Comparison of ENCODE assay signal across 9 cellular contexts in genomic region chr12:52945389-52946232, GRCh38. TPM values are rescaled to one million over a fixed set of nuclear protein-coding genes. Genes with fewer than 3 reads are reported as not detected.
A peak's percentile ranks its signal among the peaks of the same experiment; 100 is the strongest.
DNase-seq lines count a peak whose midpoint lies in the region; ATAC-seq and TF ChIP-seq lines count a peak whose summit lies in the region.
"Had no signal": no experiment of that assay in that cellular context is flagged by ENCODE, and none has a peak within 500 bp of the region (broad histone marks: within the 10 kb centered on the region; RNA-seq: fewer than 3 reads in every experiment).

No MANE protein-coding gene starts in this region.

- WGBS in transverse colon (ENCODE audit: low coverage in 1 of 2), 2 donors, result 38 to 51% methylated on average over 6 to 13 of the region's 13 CpGs

- no peaks in the 10 kb centered on the region for H3K9me3 Mint-ChIP-seq in naive thymus-derived CD4-positive, alpha-beta T cell

- TF ChIP-seq CTCF in transverse colon (IDR thresholded peaks at IDR 0.05), result no peak

- H3K36me3 Mint-ChIP-seq in naive thymus-derived CD4-positive, alpha-beta T cell, result no peaks in the 10 kb centered on the region

- H3K4me1 ChIP-seq in transverse colon, result peaks cover 8 to 34% (median 11%) of the 10 kb centered on the region in 4 donors
- H3K4me1 ChIP-seq in naive thymus-derived CD4-positive, alpha-beta T cell (ENCODE audit: control insufficient read depth in 2 of 2, insufficient read depth in 2 of 2, low read length in 2 of 2), result peaks cover 0 to 5% of the 10 kb centered on the region in 2 donors

- DNase-seq in HT-29 (ENCODE audit: low spot score), result peak; percentile 96
- DNase-seq in astrocyte of the hippocampus (ENCODE audit: low read depth, low spot score), result peak; percentile 79
- peak; percentile 74 for DNase-seq in iris pigment epithelial cell (ENCODE audit: low read depth)
- peak; percentile 44 for DNase-seq in transverse colon
- DNase-seq in naive thymus-derived CD4-positive, alpha-beta T cell, result no peak
- DNase-seq in NCI-H2227 (lab: John Stamatoyannopoulos, UW; ENCODE audit: unreplicated experiment), result no peak
- DNase-seq: activated CD4-positive, alpha-beta T cell treated with anti-CD3 and anti-CD28 coated beads for 48 hours had no signal

- peak overlapping the region in 2 of 4 donors; percentile 19 to 26 for H3K27ac ChIP-seq in transverse colon
- no peak overlapping the region for H3K27ac ChIP-seq in naive thymus-derived CD4-positive, alpha-beta T cell (ENCODE audit: low read depth, low read length)
- H3K27ac ChIP-seq: ascending aorta had no signal

- TF ChIP-seq POLR2A in transverse colon (IDR thresholded peaks at IDR 0.05), result no peak

- no peak overlapping the region for H3K4me3 ChIP-seq in transverse colon
- H3K4me3 ChIP-seq in naive thymus-derived CD4-positive, alpha-beta T cell (ENCODE audit: low read length), result no peak overlapping the region
- H3K4me3 ChIP-seq: ascending aorta had no signal

- in situ Hi-C loops in transverse colon (cut with MboI; ENCODE audit: low pct_ligation_motif_present in 1 of 4, low pct_unique_long_range_greater_than_20kb in 1 of 4, low sequenced_read_pairs in 3 of 4), result no loop called here

- no peaks in the 10 kb centered on the region for H3K36me3 ChIP-seq in transverse colon
- H3K36me3 ChIP-seq in naive thymus-derived CD4-positive, alpha-beta T cell (ENCODE audit: control insufficient read depth in 2 of 3, insufficient read depth in 3 of 3, low read length in 3 of 3), result no peaks in the 10 kb centered on the region
- H3K36me3 ChIP-seq: ascending aorta had no signal

- intact Hi-C loops in transverse colon (cut with DNase I; ENCODE audit: low total_unique reads), result no loop called here
- intact Hi-C loops in naive thymus-derived CD4-positive, alpha-beta T cell (cut with micrococcal nuclease), result loop anchor here in 1 of 2 donors (5.0 kb wide), 1 partner anchor 43 kb away; no protein-coding TSS in a partner anchor

- ATAC-seq in HG03354 (IDR thresholded peaks at IDR 0.05; ENCODE audit: poor library complexity, severe bottlenecking, unreplicated experiment), result no peak
- ATAC-seq in naive thymus-derived CD4-positive, alpha-beta T cell, result no peak

- peaks cover 0 to 32% (median 5%) of the 10 kb centered on the region in 5 donors for H3K27me3 Mint-ChIP-seq in naive thymus-derived CD4-positive, alpha-beta T cell

- H3K4me1 Mint-ChIP-seq in naive thymus-derived CD4-positive, alpha-beta T cell, result peaks cover 2 to 18% (median 6%) of the 10 kb centered on the region in 7 donors

- no peak overlapping the region for H3K27ac Mint-ChIP-seq in naive thymus-derived CD4-positive, alpha-beta T cell

- POLR2A ChIA-PET in naive thymus-derived CD4-positive, alpha-beta T cell (lab: Charles Lee), result interaction anchor here (1.0 kb wide), 1 partner anchor 12 kb away, joined by 3 read pairs; no protein-coding TSS in a partner anchor

- CTCF ChIA-PET in naive thymus-derived CD4-positive, alpha-beta T cell (lab: Charles Lee), result interaction anchor here (4.6 kb wide), 1 partner anchor 60 kb away, joined by 18 read pairs; no protein-coding TSS in a partner anchor

- H3K4me3 Mint-ChIP-seq in naive thymus-derived CD4-positive, alpha-beta T cell, result peak overlapping the region in 1 of 10 donors; percentile 25

- TF ChIP-seq EP300 in transverse colon (IDR thresholded peaks at IDR 0.05; ENCODE audit: low read depth), result no peak

- no peaks in the 10 kb centered on the region for H3K27me3 ChIP-seq in transverse colon
- H3K27me3 ChIP-seq in naive thymus-derived CD4-positive, alpha-beta T cell (ENCODE audit: control insufficient read depth in 2 of 2, insufficient read depth in 2 of 2, low read length in 2 of 2), result no peaks in the 10 kb centered on the region
- H3K27me3 ChIP-seq: ascending aorta had no signal

- no peaks in the 10 kb centered on the region for H3K9me3 ChIP-seq in transverse colon
- no peaks in the 10 kb centered on the region for H3K9me3 ChIP-seq in naive thymus-derived CD4-positive, alpha-beta T cell (ENCODE audit: control insufficient read depth in 2 of 3, low read length in 3 of 3)
- H3K9me3 ChIP-seq: ascending aorta had no signal

RNA-seq across cellular contexts. Expression of gene KRT18, which starts 3.3 kb away (rescaled TPM):
- total RNA-seq in HT-29 (2014; rRNA removed; shearing (Covaris generic)), result 9,796 and 10,041 TPM in 2 replicates
- 100 to 1,000 TPM; 367 to 813 (median 541) TPM for total RNA-seq in transverse colon
- total RNA-seq in naive thymus-derived CD4-positive, alpha-beta T cell, result 10 to 100 TPM in 3 of 5 experiments, 1 to 10 TPM in 1, under 1 TPM in 1; 0.46 to 12.0 (median 10.1) TPM
- polyA plus RNA-seq in naive thymus-derived CD4-positive, alpha-beta T cell, result 10 to 100 TPM; 14.1 to 23.1 TPM

RNA-seq across cellular contexts. Expression of gene KRT8, which starts 40.7 kb away (rescaled TPM):
- total RNA-seq in HT-29 (2014; rRNA removed; shearing (Covaris generic)), result 5,686 and 5,723 TPM in 2 replicates
- 1,000 to 10,000 TPM; 1,016 to 3,505 (median 2,245) TPM for total RNA-seq in transverse colon
- under 1 TPM in 4 of 5 experiments, not detected in 1; 0.15 to 0.62 (median 0.59) TPM for total RNA-seq in naive thymus-derived CD4-positive, alpha-beta T cell
- under 1 TPM in 1 of 2 donors, not detected in 1; 0.09 TPM for polyA plus RNA-seq in naive thymus-derived CD4-positive, alpha-beta T cell

Comparison
In these comparisons a context has a peak if more than half of its experiments do, and no peak if none do; other contexts are left out.
1. DNase-seq: peak in HT-29 (single experiment), astrocyte of the hippocampus (single experiment), iris pigment epithelial cell (single experiment) and transverse colon (single experiment); none in naive thymus-derived CD4-positive, alpha-beta T cell (0 of 9) and NCI-H2227 (single experiment).
2. RNA of gene KRT18, which starts 3.3 kb away (total RNA-seq): 9,796 to 10,041 TPM in HT-29 and 367 to 813 TPM in transverse colon; 0.46 to 12.0 TPM in naive thymus-derived CD4-positive, alpha-beta T cell; every median in the first group is over 10 times any median in the second.
3. RNA of gene KRT8, which starts 40.7 kb away (total RNA-seq): 5,686 to 5,723 TPM in HT-29 and 1,016 to 3,505 TPM in transverse colon; 0.15 to 0.62 TPM in naive thymus-derived CD4-positive, alpha-beta T cell; every median in the first group is over 100 times any median in the second.